ENCODE assay signal across 1 cellular context in the genomic region with DNA sequence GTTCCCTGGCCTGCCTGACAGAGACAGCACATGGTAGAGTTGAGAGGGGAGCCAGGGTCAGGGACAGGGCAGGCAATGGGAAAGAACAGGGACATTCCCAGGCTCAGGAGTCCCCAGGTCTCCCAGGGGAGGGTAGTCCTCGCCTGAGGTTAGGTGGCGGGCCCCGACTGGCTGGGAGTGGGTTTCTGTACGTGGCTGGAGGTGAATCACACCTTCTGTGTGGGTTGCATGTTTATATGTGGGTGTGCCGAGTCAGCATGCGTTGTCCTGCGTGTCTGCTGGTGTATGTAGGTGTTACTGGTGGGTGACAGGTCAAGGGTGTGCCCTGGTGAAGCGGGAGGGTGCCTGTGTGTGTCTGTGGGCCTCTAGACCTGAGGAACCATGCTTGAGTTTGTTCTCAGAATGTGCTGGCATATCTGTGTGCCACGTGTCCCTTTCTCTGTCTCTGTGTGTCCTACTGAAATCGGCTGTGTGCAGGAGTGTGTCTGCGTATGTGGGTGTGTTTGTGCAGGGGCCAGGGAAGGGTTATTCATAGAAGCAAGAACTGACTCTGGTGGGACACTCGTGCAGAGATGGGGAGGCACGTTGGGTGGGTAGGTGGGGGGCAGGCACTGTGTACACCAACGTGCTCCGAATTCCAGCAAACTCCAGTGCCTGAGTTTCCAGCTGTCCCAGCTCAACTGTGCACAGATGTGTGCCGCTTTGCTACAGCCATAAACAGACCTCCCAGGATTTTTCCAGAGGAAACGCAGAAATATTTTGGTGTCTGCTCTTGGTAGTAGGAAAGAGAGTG.
A peak's percentile ranks its signal among the peaks of the same experiment; 100 is the strongest.
TF ChIP-seq lines count a peak whose summit lies in the region.

No MANE protein-coding gene starts in this region.

TF ChIP-seq in HepG2, 621 proteins besides CTCF, POLR2A, EP300 and RAD21 (continued from another document and continues in another):
- TF ChIP-seq, protein P1, sequence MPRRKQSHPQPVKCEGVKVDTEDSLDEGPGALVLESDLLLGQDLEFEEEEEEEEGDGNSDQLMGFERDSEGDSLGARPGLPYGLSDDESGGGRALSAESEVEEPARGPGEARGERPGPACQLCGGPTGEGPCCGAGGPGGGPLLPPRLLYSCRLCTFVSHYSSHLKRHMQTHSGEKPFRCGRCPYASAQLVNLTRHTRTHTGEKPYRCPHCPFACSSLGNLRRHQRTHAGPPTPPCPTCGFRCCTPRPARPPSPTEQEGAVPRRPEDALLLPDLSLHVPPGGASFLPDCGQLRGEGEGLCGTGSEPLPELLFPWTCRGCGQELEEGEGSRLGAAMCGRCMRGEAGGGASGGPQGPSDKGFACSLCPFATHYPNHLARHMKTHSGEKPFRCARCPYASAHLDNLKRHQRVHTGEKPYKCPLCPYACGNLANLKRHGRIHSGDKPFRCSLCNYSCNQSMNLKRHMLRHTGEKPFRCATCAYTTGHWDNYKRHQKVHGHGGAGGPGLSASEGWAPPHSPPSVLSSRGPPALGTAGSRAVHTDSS (CRISPR knock-in tag; conservative IDR thresholded peaks at IDR 0.05), result no peak
- TF ChIP-seq GABPB1 (CRISPR knock-in tag; IDR thresholded peaks at IDR 0.05) (no peak; the same call in 1 of the 2 replicates), FOSL2 (CRISPR knock-in tag; IDR thresholded peaks at IDR 0.05) (peak; percentile 26; the same call in 1 of the 2 replicates), ZNF589 (CRISPR knock-in tag; conservative IDR thresholded peaks at IDR 0.05) (no peak), ZNF614 (CRISPR knock-in tag; IDR thresholded peaks at IDR 0.05; ENCODE audit: borderline replicate concordance) (no peak), ZNF253 (CRISPR knock-in tag; IDR thresholded peaks at IDR 0.05; ENCODE audit: borderline replicate concordance) (no peak), PLRG1 (conservative IDR thresholded peaks at IDR 0.05) (no peak), U2AF2 (IDR thresholded peaks at IDR 0.05; ENCODE audit: low read depth, low read length) (no peak), PAF1 (CRISPR knock-in tag; IDR thresholded peaks at IDR 0.05) (no peak), ZNF629 (CRISPR knock-in tag; conservative IDR thresholded peaks at IDR 0.05) (no peak), NAIF1 (CRISPR knock-in tag; IDR thresholded peaks at IDR 0.05; ENCODE audit: borderline replicate concordance) (no peak), ZNF337 (CRISPR knock-in tag; IDR thresholded peaks at IDR 0.05; ENCODE audit: borderline replicate concordance, low read depth) (no peak), TCF7 (IDR thresholded peaks at IDR 0.05; ENCODE audit: low read depth) (no peak), SMC3 (IDR thresholded peaks at IDR 0.05; ENCODE audit: low read length) (no peak), TEAD3 (CRISPR knock-in tag; optimal IDR thresholded peaks at IDR 0.05; ENCODE audit: borderline replicate concordance) (peak; percentile 35), ZNF746 (CRISPR knock-in tag; IDR thresholded peaks at IDR 0.05) (peak; percentile 43; the same call in 1 of the 2 replicates), ZFP41 (CRISPR knock-in tag; IDR thresholded peaks at IDR 0.05; ENCODE audit: borderline replicate concordance) (no peak), ASH2L (IDR thresholded peaks at IDR 0.05; ENCODE audit: insufficient read length, low read depth, low read length) (no peak), ZFX (CRISPR knock-in tag; IDR thresholded peaks at IDR 0.05; ENCODE audit: low read depth) (peak; percentile 66)
- TF ChIP-seq, protein P2, sequence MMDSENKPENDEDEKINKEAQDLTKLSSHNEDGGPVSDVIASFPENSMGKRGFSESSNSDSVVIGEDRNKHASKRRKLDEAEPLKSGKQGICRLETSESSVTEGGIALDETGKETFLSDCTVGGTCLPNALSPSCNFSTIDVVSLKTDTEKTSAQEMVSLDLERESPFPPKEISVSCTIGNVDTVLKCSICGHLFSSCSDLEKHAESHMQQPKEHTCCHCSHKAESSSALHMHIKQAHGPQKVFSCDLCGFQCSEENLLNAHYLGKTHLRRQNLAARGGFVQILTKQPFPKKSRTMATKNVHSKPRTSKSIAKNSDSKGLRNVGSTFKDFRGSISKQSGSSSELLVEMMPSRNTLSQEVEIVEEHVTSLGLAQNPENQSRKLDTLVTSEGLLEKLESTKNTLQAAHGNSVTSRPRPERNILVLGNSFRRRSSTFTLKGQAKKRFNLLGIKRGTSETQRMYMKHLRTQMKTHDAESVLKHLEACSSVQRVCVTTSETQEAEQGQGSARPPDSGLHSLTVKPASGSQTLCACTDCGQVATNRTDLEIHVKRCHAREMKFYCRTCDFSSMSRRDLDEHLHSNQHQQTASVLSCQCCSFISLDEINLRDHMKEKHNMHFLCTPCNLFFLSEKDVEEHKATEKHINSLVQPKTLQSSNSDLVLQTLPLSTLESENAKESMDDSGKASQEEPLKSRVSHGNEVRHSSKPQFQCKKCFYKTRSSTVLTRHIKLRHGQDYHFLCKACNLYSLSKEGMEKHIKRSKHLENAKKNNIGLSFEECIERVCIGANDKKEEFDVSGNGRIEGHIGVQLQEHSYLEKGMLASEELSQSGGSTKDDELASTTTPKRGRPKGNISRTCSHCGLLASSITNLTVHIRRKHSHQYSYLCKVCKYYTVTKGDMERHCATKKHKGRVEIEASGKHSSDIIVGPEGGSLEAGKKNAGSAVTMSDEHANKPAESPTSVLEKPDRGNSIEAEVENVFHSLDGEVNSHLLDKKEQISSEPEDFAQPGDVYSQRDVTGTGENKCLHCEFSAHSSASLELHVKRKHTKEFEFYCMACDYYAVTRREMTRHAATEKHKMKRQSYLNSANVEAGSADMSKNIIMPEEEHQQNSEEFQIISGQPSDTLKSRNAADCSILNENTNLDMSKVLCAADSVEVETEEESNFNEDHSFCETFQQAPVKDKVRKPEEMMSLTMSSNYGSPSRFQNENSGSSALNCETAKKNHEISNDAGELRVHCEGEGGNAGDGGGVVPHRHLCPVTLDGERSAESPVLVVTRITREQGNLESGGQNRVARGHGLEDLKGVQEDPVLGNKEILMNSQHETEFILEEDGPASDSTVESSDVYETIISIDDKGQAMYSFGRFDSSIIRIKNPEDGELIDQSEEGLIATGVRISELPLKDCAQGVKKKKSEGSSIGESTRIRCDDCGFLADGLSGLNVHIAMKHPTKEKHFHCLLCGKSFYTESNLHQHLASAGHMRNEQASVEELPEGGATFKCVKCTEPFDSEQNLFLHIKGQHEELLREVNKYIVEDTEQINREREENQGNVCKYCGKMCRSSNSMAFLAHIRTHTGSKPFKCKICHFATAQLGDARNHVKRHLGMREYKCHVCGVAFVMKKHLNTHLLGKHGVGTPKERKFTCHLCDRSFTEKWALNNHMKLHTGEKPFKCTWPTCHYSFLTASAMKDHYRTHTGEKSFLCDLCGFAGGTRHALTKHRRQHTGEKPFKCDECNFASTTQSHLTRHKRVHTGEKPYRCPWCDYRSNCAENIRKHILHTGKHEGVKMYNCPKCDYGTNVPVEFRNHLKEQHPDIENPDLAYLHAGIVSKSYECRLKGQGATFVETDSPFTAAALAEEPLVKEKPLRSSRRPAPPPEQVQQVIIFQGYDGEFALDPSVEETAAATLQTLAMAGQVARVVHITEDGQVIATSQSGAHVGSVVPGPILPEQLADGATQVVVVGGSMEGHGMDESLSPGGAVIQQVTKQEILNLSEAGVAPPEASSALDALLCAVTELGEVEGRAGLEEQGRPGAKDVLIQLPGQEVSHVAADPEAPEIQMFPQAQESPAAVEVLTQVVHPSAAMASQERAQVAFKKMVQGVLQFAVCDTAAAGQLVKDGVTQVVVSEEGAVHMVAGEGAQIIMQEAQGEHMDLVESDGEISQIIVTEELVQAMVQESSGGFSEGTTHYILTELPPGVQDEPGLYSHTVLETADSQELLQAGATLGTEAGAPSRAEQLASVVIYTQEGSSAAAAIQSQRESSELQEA (CRISPR knock-in tag; IDR thresholded peaks at IDR 0.05; ENCODE audit: not compliant biosample characterization), result peak; percentile 83
- TF ChIP-seq, protein P3, sequence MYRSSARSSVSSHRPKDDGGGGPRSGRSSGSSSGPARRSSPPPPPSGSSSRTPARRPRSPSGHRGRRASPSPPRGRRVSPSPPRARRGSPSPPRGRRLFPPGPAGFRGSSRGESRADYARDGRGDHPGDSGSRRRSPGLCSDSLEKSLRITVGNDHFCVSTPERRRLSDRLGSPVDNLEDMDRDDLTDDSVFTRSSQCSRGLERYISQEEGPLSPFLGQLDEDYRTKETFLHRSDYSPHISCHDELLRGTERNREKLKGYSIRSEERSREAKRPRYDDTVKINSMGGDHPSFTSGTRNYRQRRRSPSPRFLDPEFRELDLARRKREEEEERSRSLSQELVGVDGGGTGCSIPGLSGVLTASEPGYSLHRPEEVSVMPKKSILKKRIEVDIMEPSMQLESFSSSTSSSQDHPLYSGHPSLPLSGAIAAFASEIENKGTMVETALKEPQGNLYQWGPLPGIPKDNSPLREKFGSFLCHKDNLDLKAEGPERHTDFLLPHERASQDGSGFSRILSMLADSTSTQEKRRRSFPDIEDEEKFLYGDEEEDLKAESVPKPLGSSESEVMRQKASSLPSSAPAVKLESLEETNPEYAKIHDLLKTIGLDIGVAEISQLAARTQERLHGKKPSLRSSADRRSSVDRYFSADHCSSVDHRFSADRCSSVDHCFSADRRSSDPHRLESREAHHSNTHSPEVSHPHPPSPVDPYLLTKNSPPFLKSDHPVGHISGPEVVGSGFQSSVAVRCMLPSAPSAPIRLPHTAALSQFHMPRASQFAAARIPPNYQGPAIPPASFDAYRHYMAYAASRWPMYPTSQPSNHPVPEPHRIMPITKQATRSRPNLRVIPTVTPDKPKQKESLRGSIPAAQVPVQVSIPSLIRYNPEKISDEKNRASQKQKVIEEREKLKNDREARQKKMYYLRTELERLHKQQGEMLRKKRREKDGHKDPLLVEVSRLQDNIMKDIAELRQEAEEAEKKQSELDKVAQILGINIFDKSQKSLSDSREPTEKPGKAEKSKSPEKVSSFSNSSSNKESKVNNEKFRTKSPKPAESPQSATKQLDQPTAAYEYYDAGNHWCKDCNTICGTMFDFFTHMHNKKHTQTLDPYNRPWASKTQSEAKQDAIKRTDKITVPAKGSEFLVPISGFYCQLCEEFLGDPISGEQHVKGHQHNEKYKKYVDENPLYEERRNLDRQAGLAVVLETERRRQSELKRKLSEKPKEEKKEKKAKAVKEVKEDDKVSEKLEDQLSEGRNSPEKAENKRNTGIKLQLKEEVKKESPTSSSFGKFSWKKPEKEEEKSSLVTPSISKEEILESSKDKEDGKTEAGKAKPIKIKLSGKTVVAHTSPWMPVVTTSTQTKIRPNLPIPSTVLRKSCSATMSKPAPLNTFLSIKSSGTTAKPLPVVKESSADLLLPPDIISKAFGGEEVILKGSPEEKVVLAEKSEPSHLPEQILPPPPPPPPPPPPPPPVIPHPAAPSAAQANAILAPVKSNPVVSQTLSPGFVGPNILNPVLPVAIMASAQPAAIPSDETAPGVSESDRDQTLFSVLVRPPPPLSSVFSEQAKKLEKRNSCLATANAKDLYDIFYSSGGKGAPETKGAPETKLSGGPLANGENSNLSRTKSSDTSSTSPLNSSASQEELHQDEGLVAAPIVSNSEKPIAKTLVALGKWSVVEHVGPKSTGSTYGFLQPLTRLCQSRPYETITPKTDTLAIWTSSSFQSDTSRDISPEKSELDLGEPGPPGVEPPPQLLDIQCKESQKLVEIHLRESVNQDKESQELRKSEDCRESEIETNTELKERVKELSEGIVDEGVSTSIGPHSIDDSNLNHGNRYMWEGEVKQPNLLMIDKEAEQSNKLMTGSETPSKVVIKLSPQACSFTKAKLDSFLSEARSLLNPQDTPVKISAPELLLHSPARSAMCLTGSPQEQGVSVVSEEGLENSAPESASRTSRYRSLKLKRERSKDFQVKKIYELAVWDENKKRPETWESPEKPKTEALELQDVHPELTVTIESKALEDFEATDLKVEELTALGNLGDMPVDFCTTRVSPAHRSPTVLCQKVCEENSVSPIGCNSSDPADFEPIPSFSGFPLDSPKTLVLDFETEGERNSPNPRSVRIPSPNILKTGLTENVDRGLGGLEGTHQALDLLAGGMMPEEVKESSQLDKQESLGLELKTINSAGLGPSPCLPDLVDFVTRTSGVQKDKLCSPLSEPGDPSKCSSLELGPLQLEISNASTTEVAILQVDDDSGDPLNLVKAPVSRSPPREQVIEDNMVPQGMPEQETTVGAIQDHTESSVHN (CRISPR knock-in tag; IDR thresholded peaks at IDR 0.05), result no peak
- TF ChIP-seq, protein P4, sequence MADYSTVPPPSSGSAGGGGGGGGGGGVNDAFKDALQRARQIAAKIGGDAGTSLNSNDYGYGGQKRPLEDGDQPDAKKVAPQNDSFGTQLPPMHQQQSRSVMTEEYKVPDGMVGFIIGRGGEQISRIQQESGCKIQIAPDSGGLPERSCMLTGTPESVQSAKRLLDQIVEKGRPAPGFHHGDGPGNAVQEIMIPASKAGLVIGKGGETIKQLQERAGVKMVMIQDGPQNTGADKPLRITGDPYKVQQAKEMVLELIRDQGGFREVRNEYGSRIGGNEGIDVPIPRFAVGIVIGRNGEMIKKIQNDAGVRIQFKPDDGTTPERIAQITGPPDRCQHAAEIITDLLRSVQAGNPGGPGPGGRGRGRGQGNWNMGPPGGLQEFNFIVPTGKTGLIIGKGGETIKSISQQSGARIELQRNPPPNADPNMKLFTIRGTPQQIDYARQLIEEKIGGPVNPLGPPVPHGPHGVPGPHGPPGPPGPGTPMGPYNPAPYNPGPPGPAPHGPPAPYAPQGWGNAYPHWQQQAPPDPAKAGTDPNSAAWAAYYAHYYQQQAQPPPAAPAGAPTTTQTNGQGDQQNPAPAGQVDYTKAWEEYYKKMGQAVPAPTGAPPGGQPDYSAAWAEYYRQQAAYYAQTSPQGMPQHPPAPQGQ (CRISPR knock-in tag; IDR thresholded peaks at IDR 0.05; ENCODE audit: borderline replicate concordance), result no peak
- TF ChIP-seq, protein P5, sequence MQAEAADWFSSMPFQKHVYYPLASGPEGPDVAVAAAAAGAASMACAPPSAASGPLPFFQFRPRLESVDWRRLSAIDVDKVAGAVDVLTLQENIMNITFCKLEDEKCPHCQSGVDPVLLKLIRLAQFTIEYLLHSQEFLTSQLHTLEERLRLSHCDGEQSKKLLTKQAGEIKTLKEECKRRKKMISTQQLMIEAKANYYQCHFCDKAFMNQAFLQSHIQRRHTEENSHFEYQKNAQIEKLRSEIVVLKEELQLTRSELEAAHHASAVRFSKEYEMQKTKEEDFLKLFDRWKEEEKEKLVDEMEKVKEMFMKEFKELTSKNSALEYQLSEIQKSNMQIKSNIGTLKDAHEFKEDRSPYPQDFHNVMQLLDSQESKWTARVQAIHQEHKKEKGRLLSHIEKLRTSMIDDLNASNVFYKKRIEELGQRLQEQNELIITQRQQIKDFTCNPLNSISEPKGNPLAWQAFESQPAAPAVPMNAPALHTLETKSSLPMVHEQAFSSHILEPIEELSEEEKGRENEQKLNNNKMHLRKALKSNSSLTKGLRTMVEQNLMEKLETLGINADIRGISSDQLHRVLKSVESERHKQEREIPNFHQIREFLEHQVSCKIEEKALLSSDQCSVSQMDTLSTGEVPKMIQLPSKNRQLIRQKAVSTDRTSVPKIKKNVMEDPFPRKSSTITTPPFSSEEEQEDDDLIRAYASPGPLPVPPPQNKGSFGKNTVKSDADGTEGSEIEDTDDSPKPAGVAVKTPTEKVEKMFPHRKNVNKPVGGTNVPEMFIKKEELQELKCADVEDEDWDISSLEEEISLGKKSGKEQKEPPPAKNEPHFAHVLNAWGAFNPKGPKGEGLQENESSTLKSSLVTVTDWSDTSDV (CRISPR knock-in tag; IDR thresholded peaks at IDR 0.05), result no peak
